38 cellular contexts compared by ENCODE assay signal in genomic region chr7:108130261-108130660, GRCh38. TPM values are rescaled to one million over a fixed set of nuclear protein-coding genes. Genes with fewer than 3 reads are reported as not detected.
"Had no signal": no experiment of that assay in that cellular context is flagged by ENCODE, and none has a peak within 500 bp of the region (broad histone marks: within the 10 kb centered on the region; RNA-seq: fewer than 3 reads in every experiment).

Gene LAMB4 (minus strand): TSS chr7:108130361. CDS start chr7:108123164, 7,197 bp downstream.

- H3K9me3 Mint-ChIP-seq: activated CD4-positive, alpha-beta memory T cell treated with anti-CD3 and anti-CD28 coated beads for 36 hours; activated naive CD4-positive, alpha-beta T cell treated with anti-CD3 and anti-CD28 coated beads for 36 hours; activated naive CD8-positive, alpha-beta T cell treated with anti-CD3 and anti-CD28 coated beads for 36 hours; activated T-helper 1 cell treated with anti-CD3 and anti-CD28 coated beads, Interleukin-12 subunit alpha, Interleukin-12 subunit beta, Interleukin-2, Interleukin-4 antibody, amounts not matched to agents 30 ng/mL and 10 ng/mL and 1 ng/mL, durations not matched to agents 14 hours and 24 hours and 36 hours; nephron; T-helper 1 cell treated with Interleukin-12 subunit alpha and Interleukin-12 subunit beta and Interleukin-4 antibody, amounts not matched to agents 30 μg/mL and 1 μg/mL, for 36 hours had no signal

- FAIRE-seq: small intestine, TTC549 had no signal

- H3K4me3 Mint-ChIP-seq: activated CD4-positive, alpha-beta memory T cell treated with anti-CD3 and anti-CD28 coated beads for 36 hours; activated naive CD4-positive, alpha-beta T cell treated with anti-CD3 and anti-CD28 coated beads for 36 hours; activated naive CD8-positive, alpha-beta T cell treated with anti-CD3 and anti-CD28 coated beads for 36 hours; activated T-helper 1 cell treated with anti-CD3 and anti-CD28 coated beads, Interleukin-12 subunit alpha, Interleukin-12 subunit beta, Interleukin-2, Interleukin-4 antibody, amounts not matched to agents 30 ng/mL and 10 ng/mL and 1 ng/mL, durations not matched to agents 14 hours and 24 hours and 36 hours; nephron; T-helper 1 cell treated with Interleukin-12 subunit alpha and Interleukin-12 subunit beta and Interleukin-4 antibody, amounts not matched to agents 30 μg/mL and 1 μg/mL, for 36 hours had no signal

- H3K27ac ChIP-seq: adrenal gland, body of pancreas, cardiac muscle cell, coronary artery, dorsolateral prefrontal cortex, gastrocnemius medialis, left lung, parathyroid adenoma, psoas muscle, sigmoid colon, testis, uterus, VCaP had no signal

- H3K9me3 ChIP-seq: adrenal gland, body of pancreas, gastrocnemius medialis, left lung, psoas muscle, sigmoid colon, testis, uterus had no signal

- H3K36me3 Mint-ChIP-seq: activated CD4-positive, alpha-beta memory T cell treated with anti-CD3 and anti-CD28 coated beads for 36 hours; activated naive CD8-positive, alpha-beta T cell treated with anti-CD3 and anti-CD28 coated beads for 36 hours had no signal

- H3K4me3 ChIP-seq: adrenal gland, body of pancreas, cardiac muscle cell, coronary artery, dorsolateral prefrontal cortex, gastrocnemius medialis, left lung, lung, psoas muscle, sigmoid colon, testis, uterus had no signal

- H3K36me3 ChIP-seq: adrenal gland, cardiac muscle cell, gastrocnemius medialis, left lung, sigmoid colon, uterus had no signal

- ATAC-seq: body of pancreas, gastrocnemius medialis, left lung, psoas muscle had no signal

- H3K27ac Mint-ChIP-seq: activated CD4-positive, alpha-beta memory T cell treated with anti-CD3 and anti-CD28 coated beads for 36 hours; activated naive CD4-positive, alpha-beta T cell treated with anti-CD3 and anti-CD28 coated beads for 36 hours; activated naive CD8-positive, alpha-beta T cell treated with anti-CD3 and anti-CD28 coated beads for 36 hours; activated T-helper 1 cell treated with anti-CD3 and anti-CD28 coated beads, Interleukin-12 subunit alpha, Interleukin-12 subunit beta, Interleukin-2, Interleukin-4 antibody, amounts not matched to agents 30 ng/mL and 10 ng/mL and 1 ng/mL, durations not matched to agents 14 hours and 24 hours and 36 hours; T-helper 1 cell treated with Interleukin-12 subunit alpha and Interleukin-12 subunit beta and Interleukin-4 antibody, amounts not matched to agents 30 μg/mL and 1 μg/mL, for 36 hours had no signal

- H3K9ac ChIP-seq: parathyroid adenoma had no signal

- H3K4me1 ChIP-seq: adrenal gland, body of pancreas, gastrocnemius medialis, left lung, parathyroid adenoma, psoas muscle, sigmoid colon, testis, uterus had no signal

- DNase-seq: activated CD4-positive, alpha-beta memory T cell treated with anti-CD3 and anti-CD28 coated beads for 36 hours; activated CD4-positive, alpha-beta T cell treated with anti-CD3 and anti-CD28 coated beads for 4 hours; activated CD8-positive, alpha-beta memory T cell treated with anti-CD3 and anti-CD28 coated beads, Interleukin-2, amount 50 U/mL, for 4 hours; activated effector memory CD4-positive, alpha-beta T cell treated with anti-CD3 and anti-CD28 coated beads, Interleukin-2, amount 50 U/mL, for 16 hours; activated naive CD4-positive, alpha-beta T cell treated with anti-CD3 and anti-CD28 coated beads for 36 hours; activated naive CD8-positive, alpha-beta T cell treated with anti-CD3 and anti-CD28 coated beads for 36 hours; activated T-cell treated with anti-CD3 and anti-CD28 coated beads, Interleukin-2, amount 50 U/mL, for 1 hour; adrenal gland; aorta; body of pancreas; cerebellar nuclear complex; dorsolateral prefrontal cortex; effector memory CD4-positive, alpha-beta T cell; erythroblast; gastrocnemius medialis; glutamatergic neuron; kidney glomerular epithelial cell; left lung; psoas muscle; sigmoid colon; small intestine; stimulated activated CD4-positive, alpha-beta T cell treated with anti-CD3 and anti-CD28 coated beads, Interleukin-2, amount 100 ng/mL, for 24 hours; stimulated activated naive CD4-positive, alpha-beta T cell; SW 1271; T-helper 9 cell; testis; trophoblast cell; uterus had no signal

RNA-seq across cellular contexts. Expression of gene LAMB4, which starts in this region (rescaled TPM):
- total RNA-seq: activated CD4-positive, alpha-beta memory T cell treated with anti-CD3 and anti-CD28 coated beads for 36 hours; activated CD8-positive, alpha-beta memory T cell treated with anti-CD3 and anti-CD28 coated beads for 36 hours; activated naive CD4-positive, alpha-beta T cell treated with anti-CD3 and anti-CD28 coated beads for 36 hours; activated T-helper 1 cell treated with anti-CD3 and anti-CD28 coated beads, Interleukin-12 subunit alpha, Interleukin-12 subunit beta, Interleukin-2, Interleukin-4 antibody, amounts not matched to agents 30 ng/mL and 10 ng/mL and 1 ng/mL, durations not matched to agents 14 hours and 24 hours and 36 hours; cardiac muscle cell had no signal
- polyA plus RNA-seq: aorta, cardiac muscle cell had no signal
